8 cellular contexts compared by ENCODE assay signal in genomic region chr11:8092587-8093424, GRCh38. TPM values are rescaled to one million over a fixed set of nuclear protein-coding genes. Genes with fewer than 3 reads are reported as not detected.
DNase-seq lines count a peak whose midpoint lies in the region; ATAC-seq and TF ChIP-seq lines count a peak whose summit lies in the region.

No MANE protein-coding gene starts in this region.

- H3K4me3 ChIP-seq in upper lobe of left lung: no peak overlapping the region

- intact Hi-C loops in activated CD4-positive, alpha-beta T cell treated with anti-CD3 and anti-CD28 coated beads for 36 hours (cut with DNase I, micrococcal nuclease): loop anchor here in 1 of 2 experiments (1.0 kb wide), 1 partner anchor 60 kb away; no protein-coding TSS in a partner anchor

- TF ChIP-seq CTCF in VCaP (conservative IDR thresholded peaks at IDR 0.05) (peak; percentile 87), nephron (IDR thresholded peaks at IDR 0.05; ENCODE audit: unreplicated experiment in 3 of 3) (peak; percentile 46 to 57 (median 51)), upper lobe of left lung (IDR thresholded peaks at IDR 0.05) (peak; percentile 30 to 65 (median 43))

- H3K27ac ChIP-seq in VCaP: 0 out of 2 replicates have a peak overlapping the region, but pooled peaks have one; percentile 8
- no peak overlapping the region for H3K27ac ChIP-seq in upper lobe of left lung

- ATAC-seq in activated CD4-positive, alpha-beta T cell treated with anti-CD3 and anti-CD28 coated beads for 36 hours: peak; percentile 87
- ATAC-seq in HG02678 (IDR thresholded peaks at IDR 0.05; ENCODE audit: unreplicated experiment): peak; percentile 82
- peak in 1 of 2 donors; percentile 72 for ATAC-seq in upper lobe of left lung (ENCODE audit: low FRiP score in 2 of 2)

- no peaks in the 10 kb centered on the region for H3K27me3 Mint-ChIP-seq in activated CD4-positive, alpha-beta T cell treated with anti-CD3 and anti-CD28 coated beads for 36 hours
- H3K27me3 Mint-ChIP-seq in nephron (ENCODE audit: low read depth): no peaks in the 10 kb centered on the region

- no peak overlapping the region for H3K4me3 Mint-ChIP-seq in activated CD4-positive, alpha-beta T cell treated with anti-CD3 and anti-CD28 coated beads for 36 hours
- no peak overlapping the region for H3K4me3 Mint-ChIP-seq in nephron

- no peaks in the 10 kb centered on the region for H3K27me3 ChIP-seq in upper lobe of left lung

- H3K4me1 ChIP-seq in upper lobe of left lung: peaks cover 0 to 5% (median 2%) of the 10 kb centered on the region in 4 donors

- no peaks in the 10 kb centered on the region for H3K4me1 Mint-ChIP-seq in activated CD4-positive, alpha-beta T cell treated with anti-CD3 and anti-CD28 coated beads for 36 hours
- H3K4me1 Mint-ChIP-seq in nephron: peaks cover 12% of the 10 kb centered on the region

- TF ChIP-seq EP300 in upper lobe of left lung (IDR thresholded peaks at IDR 0.05): no peak

- no peaks in the 10 kb centered on the region for H3K36me3 Mint-ChIP-seq in activated CD4-positive, alpha-beta T cell treated with anti-CD3 and anti-CD28 coated beads for 36 hours (ENCODE audit: low read depth)
- H3K36me3 Mint-ChIP-seq in nephron (ENCODE audit: low read depth): peaks cover 8% of the 10 kb centered on the region

- H3K9me3 Mint-ChIP-seq in activated CD4-positive, alpha-beta T cell treated with anti-CD3 and anti-CD28 coated beads for 36 hours (ENCODE audit: low read depth): no peaks in the 10 kb centered on the region
- no peaks in the 10 kb centered on the region for H3K9me3 Mint-ChIP-seq in nephron

- no peak overlapping the region for H3K27ac Mint-ChIP-seq in activated CD4-positive, alpha-beta T cell treated with anti-CD3 and anti-CD28 coated beads for 36 hours
- H3K27ac Mint-ChIP-seq in nephron: no peak overlapping the region

- POLR2A ChIA-PET in activated CD4-positive, alpha-beta T cell treated with anti-CD3 and anti-CD28 coated beads for 36 hours (lab: Charles Lee): no interaction called here

- CTCF ChIA-PET in activated CD4-positive, alpha-beta T cell treated with anti-CD3 and anti-CD28 coated beads for 36 hours (lab: Charles Lee): interaction anchor here (1.2 to 8.3 kb wide), 3 partner anchors 59 to 86 kb away, joined by 4 to 56 read pairs (median 13); no protein-coding TSS in a partner anchor

- DNase-seq in activated CD4-positive, alpha-beta T cell treated with anti-CD3 and anti-CD28 coated beads for 36 hours: peak; percentile 75
- no peak for DNase-seq in activated CD4-positive, alpha-beta T cell treated with anti-CD3 and anti-CD28 coated beads for 1 hour
- DNase-seq in NCI-H1694 (lab: John Stamatoyannopoulos, UW) (peak; percentile 67), erythroblast (lab: John Stamatoyannopoulos, UW) (peak; percentile 43 to 58), upper lobe of left lung (peak in 1 of 2 donors; percentile 49)

- 46 to 51% methylated on average over 11 of the region's 11 CpGs for WGBS in upper lobe of left lung, 2 donors

- H3K36me3 ChIP-seq in upper lobe of left lung: peaks cover 0 to 7% (median 0%) of the 10 kb centered on the region in 4 donors

- no peaks in the 10 kb centered on the region for H3K9me3 ChIP-seq in upper lobe of left lung

- TF ChIP-seq POLR2A in erythroblast (IDR thresholded peaks at IDR 0.05; ENCODE audit: low read length): no peak
- no peak for TF ChIP-seq POLR2A in upper lobe of left lung (IDR thresholded peaks at IDR 0.05)

RNA-seq across cellular contexts. Expression of gene TUB, which starts 11.8 kb away (rescaled TPM):
- under 1 TPM; 0.33 to 0.48 TPM for total RNA-seq in activated CD4-positive, alpha-beta T cell treated with anti-CD3 and anti-CD28 coated beads for 36 hours
- 1 to 10 TPM; 2.6 to 9.1 (median 4.4) TPM for total RNA-seq in upper lobe of left lung
